In genomic region chr9:70455993-70456704, GRCh38 we compare ENCODE assay signal across 1 cellular context.
TF ChIP-seq lines count a peak whose summit lies in the region.

No MANE protein-coding gene starts in this region.

TF ChIP-seq in IMR-90, 13 proteins besides CTCF, POLR2A, EP300 and RAD21 (continued from another document):
- TF ChIP-seq USF2 (IDR thresholded peaks at IDR 0.05; ENCODE audit: low read depth, low read length) (no peak), FOS (IDR thresholded peaks at IDR 0.05; ENCODE audit: low read depth, low read length) (no peak), CEBPB (IDR thresholded peaks at IDR 0.05; ENCODE audit: low read depth, low read length) (no peak), NFE2L2 (IDR thresholded peaks at IDR 0.05; ENCODE audit: low read depth, low read length) (no peak)
